ENCODE assay signal across 22 cellular contexts in genomic region chr3:180888992-180889560, GRCh38. TPM values are rescaled to one million over a fixed set of nuclear protein-coding genes. Genes with fewer than 3 reads are reported as not detected.
DNase-seq lines count a peak whose midpoint lies in the region; ATAC-seq, FAIRE-seq and TF ChIP-seq lines count a peak whose summit lies in the region.
"Had no signal": no experiment of that assay in that cellular context is flagged by ENCODE, and none has a peak within 500 bp of the region (broad histone marks: within the 10 kb centered on the region; RNA-seq: fewer than 3 reads in every experiment).

No MANE protein-coding gene starts in this region.

- no peak for ATAC-seq in HCT116
- ATAC-seq in GM12878 = no peak
- ATAC-seq in stimulated activated memory B cell treated with anti-CD40 and anti-IgM and Interleukin-4, amounts not matched to agents 10 μg/mL and 1 μg/mL and 100 μg/mL, for 72 hours = no peak
- ATAC-seq in activated CD4-positive, alpha-beta T cell treated with anti-CD3 and anti-CD28 coated beads for 36 hours = no peak
- ATAC-seq: CD8-positive, alpha-beta T cell had no signal

- in situ Hi-C loops in GM12878 (cut with MboI) = no loop called here

- H3K4me3 Mint-ChIP-seq in stimulated activated memory B cell treated with anti-CD40 and anti-IgM and Interleukin-4, amounts not matched to agents 10 μg/mL and 1 μg/mL and 100 μg/mL, for 72 hours = no peak overlapping the region
- H3K4me3 Mint-ChIP-seq in activated CD4-positive, alpha-beta T cell treated with anti-CD3 and anti-CD28 coated beads for 36 hours = no peak overlapping the region
- H3K4me3 Mint-ChIP-seq: CD14-positive monocyte; CD8-positive, alpha-beta T cell had no signal

- CTCF ChIA-PET in HCT116 (lab: Charles Lee) (no interaction called here), GM12878 (lab: Yijun Ruan, JAX) (no interaction called here)
- CTCF ChIA-PET in activated CD4-positive, alpha-beta T cell treated with anti-CD3 and anti-CD28 coated beads for 36 hours (lab: Charles Lee) = no interaction called here

- intact Hi-C loops in HCT116 (cut with micrococcal nuclease) = no loop called here
- intact Hi-C loops in GM12878 (cut with micrococcal nuclease; ENCODE audit: unreplicated experiment) = no loop called here
- intact Hi-C loops in activated CD4-positive, alpha-beta T cell treated with anti-CD3 and anti-CD28 coated beads for 36 hours (cut with DNase I, micrococcal nuclease) = no loop called here

- H3K36me3 ChIP-seq in HCT116 (ENCODE audit: control insufficient read depth in 1 of 2, insufficient read depth in 2 of 2, low read length in 2 of 2) = no peaks in the 10 kb centered on the region
- H3K36me3 ChIP-seq in GM12878 (ENCODE audit: control insufficient read depth in 2 of 2, insufficient read depth in 2 of 2, low read length in 1 of 2) = no peaks in the 10 kb centered on the region
- no peaks in the 10 kb centered on the region for H3K36me3 ChIP-seq in smooth muscle cell (ENCODE audit: low read depth)
- H3K36me3 ChIP-seq: BE2C, HAP-1 had no signal

- no peak overlapping the region for H2AFZ ChIP-seq in HCT116 (ENCODE audit: low read depth, low read length, poor library complexity, severe bottlenecking)
- H2AFZ ChIP-seq in GM12878 (ENCODE audit: control insufficient read depth, low read depth, low read length) = no peak overlapping the region
- H2AFZ ChIP-seq in smooth muscle cell (ENCODE audit: low read depth) = peak overlapping the region; percentile 54

- BruUV-seq in HCT116 (replicated peaks; lab: Mats Ljungman, UMichigan) = no TSS peak
- BruUV-seq in GM12878 (replicated peaks; lab: Mats Ljungman, UMichigan) = no TSS peak

- H3K9me3 ChIP-seq in HCT116 (ENCODE audit: control insufficient read depth in 1 of 2, insufficient read depth in 1 of 2, low read depth in 1 of 2, low read length in 2 of 2) (no peaks in the 10 kb centered on the region; a peak in 1 of 4 replicates), GM12878 (replicated peaks; ENCODE audit: control insufficient read depth, insufficient read depth, low read length) (no peaks in the 10 kb centered on the region; the same call in 2 of the 3 replicates), smooth muscle cell (replicated peaks; ENCODE audit: low read depth) (no peaks in the 10 kb centered on the region)
- H3K9me3 ChIP-seq: BE2C had no signal

- RAD21 ChIA-PET in HCT116 (lab: Charles Lee; ENCODE audit: low non-redundant PET in 1 of 2, low total read pairs in 2 of 2, uncharacterized antibody in 2 of 2, unreplicated experiment in 2 of 2) = no interaction called here
- RAD21 ChIA-PET in GM12878 (lab: Charles Lee; ENCODE audit: unreplicated experiment) = no interaction called here

- peaks cover 13% of the 10 kb centered on the region for H3K9me3 Mint-ChIP-seq in stimulated activated memory B cell treated with anti-CD40 and anti-IgM and Interleukin-4, amounts not matched to agents 10 μg/mL and 1 μg/mL and 100 μg/mL, for 72 hours
- H3K9me3 Mint-ChIP-seq in activated CD4-positive, alpha-beta T cell treated with anti-CD3 and anti-CD28 coated beads for 36 hours (ENCODE audit: low read depth) = peaks cover 11% of the 10 kb centered on the region

- H4K20me1 ChIP-seq in HCT116 (ENCODE audit: insufficient read depth) (no peaks in the 10 kb centered on the region), GM12878 (ENCODE audit: control insufficient read depth, insufficient read depth) (no peaks in the 10 kb centered on the region), smooth muscle cell (ENCODE audit: low read depth) (no peaks in the 10 kb centered on the region)

- SMC1A ChIA-PET in GM12878 (lab: Charles Lee; ENCODE audit: uncharacterized antibody, unreplicated experiment) = no interaction called here

- H3K79me2 ChIP-seq in HCT116 (ENCODE audit: insufficient read depth, low read length) (no peaks in the 10 kb centered on the region), GM12878 (ENCODE audit: control insufficient read depth, insufficient read depth, low read length) (no peaks in the 10 kb centered on the region), smooth muscle cell (ENCODE audit: low read depth) (no peaks in the 10 kb centered on the region)

- H3F3A ChIP-seq in smooth muscle cell (ENCODE audit: low read depth) = no peaks in the 10 kb centered on the region

- TF ChIP-seq CTCF in HCT116 (IDR thresholded peaks at IDR 0.05 in 2 of 3, conservative IDR thresholded peaks at IDR 0.05 in 1 of 3; ENCODE audit: borderline replicate concordance in 1 of 3, insufficient read depth in 1 of 3, low read depth in 2 of 3, low read length in 2 of 3) (no peak), GM12878 (IDR thresholded peaks at IDR 0.05 in 2 of 3, conservative IDR thresholded peaks at IDR 0.05 in 1 of 3; ENCODE audit: control insufficient read depth in 2 of 3, extremely low read depth in 1 of 3, insufficient read depth in 1 of 3, low read depth in 3 of 3, low read length in 3 of 3) (no peak), smooth muscle cell (IDR thresholded peaks at IDR 0.05; ENCODE audit: borderline replicate concordance, insufficient read depth, poor library complexity, severe bottlenecking) (no peak)

- no peak for TF ChIP-seq EP300 in GM12878 (IDR thresholded peaks at IDR 0.05; ENCODE audit: borderline replicate concordance in 1 of 2, control insufficient read depth in 1 of 2, low read depth in 2 of 2, low read length in 2 of 2)

- DNase-seq in HCT116 (ENCODE audit: low read depth, low spot score) (no peak), GM12878 (ENCODE audit: low read depth, low spot score) (no peak), islet precursor cell (peak; percentile 65), smooth muscle cell (lab: John Stamatoyannopoulos, UW; ENCODE audit: unreplicated experiment) (no peak), NCI-H1048 (lab: John Stamatoyannopoulos, UW) (no peak)
- DNase-seq in activated CD4-positive, alpha-beta T cell treated with anti-CD3 and anti-CD28 coated beads for 36 hours = no peak
- DNase-seq: BE2C; CD8-positive, alpha-beta T cell; COR-L47; DMS153; DMS79 treated with DMSO at 0.1 percent for 48 hours; EL; GOT3 had no signal

- TF ChIP-seq RAD21 in HCT116 (IDR thresholded peaks at IDR 0.05; ENCODE audit: low read depth) = no peak
- no peak for TF ChIP-seq RAD21 in GM12878 (IDR thresholded peaks at IDR 0.05; ENCODE audit: insufficient read depth, low read depth, low read length)

- 33% methylated on average over 6 of the region's 6 CpGs for WGBS in GM12878 (ENCODE audit: insufficient coverage, insufficient replicate concordance, low lambda C conversion rate, missing lambda C conversion rate)
- WGBS in smooth muscle cell (ENCODE audit: low lambda C conversion rate) = 64% methylated on average over 6 of the region's 6 CpGs

- H3K27ac Mint-ChIP-seq in stimulated activated memory B cell treated with anti-CD40 and anti-IgM and Interleukin-4, amounts not matched to agents 10 μg/mL and 1 μg/mL and 100 μg/mL, for 72 hours = no peak overlapping the region
- no peak overlapping the region for H3K27ac Mint-ChIP-seq in activated CD4-positive, alpha-beta T cell treated with anti-CD3 and anti-CD28 coated beads for 36 hours
- H3K27ac Mint-ChIP-seq: CD14-positive monocyte; CD8-positive, alpha-beta T cell had no signal

- H3K4me3 ChIP-seq in HCT116 (replicated peaks in 1 of 2; ENCODE audit: low read depth in 1 of 2, low read length in 2 of 2) (no peak overlapping the region), GM12878 (no peak overlapping the region), smooth muscle cell (peak overlapping the region; percentile 4)
- H3K4me3 ChIP-seq: HAP-1 had no signal

- H3K36me3 Mint-ChIP-seq in stimulated activated memory B cell treated with anti-CD40 and anti-IgM and Interleukin-4, amounts not matched to agents 10 μg/mL and 1 μg/mL and 100 μg/mL, for 72 hours = no peaks in the 10 kb centered on the region
- peaks cover 10% of the 10 kb centered on the region for H3K36me3 Mint-ChIP-seq in activated CD4-positive, alpha-beta T cell treated with anti-CD3 and anti-CD28 coated beads for 36 hours (ENCODE audit: low read depth)
- H3K36me3 Mint-ChIP-seq: CD14-positive monocyte had no signal

- H3K9ac ChIP-seq in HCT116 (ENCODE audit: low read length) (no peak overlapping the region), GM12878 (ENCODE audit: control insufficient read depth, insufficient read depth, low read length) (no peak overlapping the region), smooth muscle cell (ENCODE audit: low read depth) (no peak overlapping the region)

- POLR2A ChIA-PET in HCT116 (lab: Charles Lee) = no interaction called here
- POLR2A ChIA-PET in GM12878 (lab: Charles Lee) = no interaction called here
- POLR2A ChIA-PET in activated CD4-positive, alpha-beta T cell treated with anti-CD3 and anti-CD28 coated beads for 36 hours (lab: Charles Lee) = no interaction called here

- no peaks in the 10 kb centered on the region for H3K4me1 Mint-ChIP-seq in stimulated activated memory B cell treated with anti-CD40 and anti-IgM and Interleukin-4, amounts not matched to agents 10 μg/mL and 1 μg/mL and 100 μg/mL, for 72 hours
- peaks cover 2% of the 10 kb centered on the region for H3K4me1 Mint-ChIP-seq in activated CD4-positive, alpha-beta T cell treated with anti-CD3 and anti-CD28 coated beads for 36 hours
- H3K4me1 Mint-ChIP-seq: CD14-positive monocyte had no signal

- H3K27me3 ChIP-seq in HCT116 (ENCODE audit: insufficient read depth, low read length) (no peaks in the 10 kb centered on the region), GM12878 (replicated peaks in 1 of 2; ENCODE audit: control insufficient read depth in 2 of 2, insufficient read depth in 2 of 2, low read length in 1 of 2) (no peaks in the 10 kb centered on the region), smooth muscle cell (ENCODE audit: low read depth) (no peaks in the 10 kb centered on the region)
- H3K27me3 ChIP-seq: BE2C had no signal

- H3K9me2 ChIP-seq in HCT116 (ENCODE audit: insufficient read depth) = no peaks in the 10 kb centered on the region

- H3K27ac ChIP-seq in HCT116 (ENCODE audit: low read depth, low read length) = no peak overlapping the region
- no peak overlapping the region for H3K27ac ChIP-seq in GM12878 (ENCODE audit: control insufficient read depth, insufficient read depth)
- no peak overlapping the region for H3K27ac ChIP-seq in smooth muscle cell (ENCODE audit: low read depth)
- H3K27ac ChIP-seq: HL-60 had no signal

- no peak for FAIRE-seq in GM12878 (lab: Jason Lieb, UNC)
- FAIRE-seq: A204.1, D721Med, G401.6, GM12892, GM19239 had no signal

- H3K4me2 ChIP-seq in HCT116 (ENCODE audit: low read length) = no peak overlapping the region
- no peak overlapping the region for H3K4me2 ChIP-seq in GM12878 (ENCODE audit: control insufficient read depth, insufficient read depth)
- H3K4me2 ChIP-seq in smooth muscle cell = no peak overlapping the region

- H3K4me1 ChIP-seq in HCT116 (ENCODE audit: control insufficient read depth in 1 of 2, insufficient read depth in 2 of 2, low read length in 2 of 2) (no peaks in the 10 kb centered on the region), GM12878 (ENCODE audit: control insufficient read depth, insufficient read depth, low read length) (no peaks in the 10 kb centered on the region), smooth muscle cell (ENCODE audit: low read depth) (no peaks in the 10 kb centered on the region)
- H3K4me1 ChIP-seq: BE2C, HAP-1 had no signal

- TF ChIP-seq POLR2A in HCT116 (IDR thresholded peaks at IDR 0.05; ENCODE audit: borderline replicate concordance, extremely low read depth, insufficient read depth, insufficient read length) (no peak), GM12878 (IDR thresholded peaks at IDR 0.05; ENCODE audit: low read depth, low read length) (no peak)

- H3K27me3 Mint-ChIP-seq in stimulated activated memory B cell treated with anti-CD40 and anti-IgM and Interleukin-4, amounts not matched to agents 10 μg/mL and 1 μg/mL and 100 μg/mL, for 72 hours = no peaks in the 10 kb centered on the region
- H3K27me3 Mint-ChIP-seq in activated CD4-positive, alpha-beta T cell treated with anti-CD3 and anti-CD28 coated beads for 36 hours = peaks cover 5% of the 10 kb centered on the region

RNA-seq across cellular contexts. Expression of gene FXR1, which starts 23.4 kb away (rescaled TPM):
- total RNA-seq in HCT116 (2021; ENCODE audit: unreplicated experiment) (215 TPM), GM12878 (2014; rRNA removed) (116 and 128 TPM in 2 replicates), GM12878 (2014; rRNA removed; fragmentation: Illumina TruSeq; extraction: Trizol) (142 and 143 TPM in 2 replicates), GM12878 (2021) (108 and 114 TPM in 2 replicates), smooth muscle cell (130 and 151 TPM in 2 replicates)
- polyA plus RNA-seq in HCT116 (2012) = 159 and 163 TPM in 2 replicates
- total RNA-seq in GM12878 (2013; cell fraction: nucleolus; rRNA removed) = 299 and 309 TPM in 2 replicates
- polyA plus RNA-seq in GM12878 (2011; ENCODE audit: low read depth) = 76.8 TPM
- polyA plus RNA-seq in GM12878 (2011; rRNA removed) (159 and 221 TPM in 2 replicates), GM12878 (2014; fragmentation: Illumina TruSeq; extraction: Trizol) (131 and 164 TPM in 2 replicates), GM12878 (2014; fragmentation: Nextera tagmentation; extraction: Ambion mirVana) (10 to 100 TPM; 46.0 to 62.9 TPM), GM12878 (2014; rRNA removed) (78.2 and 89.1 TPM in 2 replicates), GM12878 (2016; fragmentation: Nextera tagmentation; extraction: Ambion mirVana) (10 to 100 TPM; 38.5 to 39.4 TPM), smooth muscle cell (51.0 and 62.6 TPM in 2 replicates)
- polyA plus RNA-seq in GM12878 (2011; cell fraction: cytosol; rRNA removed) = 76.3 and 85.3 TPM in 2 replicates
- polyA plus RNA-seq in GM12878 (2011; cell fraction: nucleus; rRNA removed) = 105 and 110 TPM in 2 replicates
- 114 and 139 TPM in 2 replicates for polyA plus RNA-seq in GM12878 (2012)
- polyA minus RNA-seq in GM12878 (2011; rRNA and poly(A)+ RNA removed) = 167 and 213 TPM in 2 replicates
- polyA minus RNA-seq in GM12878 (2011; cell fraction: cytosol; rRNA and poly(A)+ RNA removed) = 50.9 and 77.3 TPM in 2 replicates
- polyA minus RNA-seq in GM12878 (2011; cell fraction: nucleus; rRNA and poly(A)+ RNA removed) = 83.8 and 134 TPM in 2 replicates
- total RNA-seq in activated CD4-positive, alpha-beta T cell treated with anti-CD3 and anti-CD28 coated beads for 36 hours = 100 to 1,000 TPM; 175 to 186 TPM

Comparison
In these comparisons a context has a peak if more than half of its experiments do, and no peak if none do; other contexts are left out.
1. Of the 18 proteins assayed by ChIP-seq in both GM12878 and HCT116: peak only in GM12878: none; only in HCT116: CBX3; in both: none; in neither: 17.